ENCODE assay signal across 19 cellular contexts in genomic region chrX:30373479-30373878, GRCh38.
DNase-seq lines count a peak whose midpoint lies in the region; ATAC-seq, FAIRE-seq and TF ChIP-seq lines count a peak whose summit lies in the region.
"Had no signal": no experiment of that assay in that cellular context is flagged by ENCODE, and none has a peak within 500 bp of the region (broad histone marks: within the 10 kb centered on the region; RNA-seq: fewer than 3 reads in every experiment).

No MANE protein-coding gene starts in this region.

- H4K8ac ChIP-seq in mesenchymal stem cell (ENCODE audit: low read length): no peak overlapping the region

- H4K91ac ChIP-seq in mesenchymal stem cell (ENCODE audit: low read length): no peak overlapping the region

- H3K14ac ChIP-seq in mesenchymal stem cell (ENCODE audit: low read length in 2 of 2): no peak overlapping the region

- SMC1A ChIA-PET in GM12878 (lab: Charles Lee; ENCODE audit: uncharacterized antibody, unreplicated experiment): interaction anchor here (0.7 kb wide), 1 partner anchor 8 kb away, joined by 3 read pairs; no protein-coding TSS in a partner anchor

- H3K23ac ChIP-seq in mesenchymal stem cell (ENCODE audit: low read length in 2 of 2): no peak overlapping the region

- in situ Hi-C loops in GM12878 (cut with MboI): no loop called here

- H2BK120ac ChIP-seq in mesenchymal stem cell (ENCODE audit: low read depth, low read length): no peak overlapping the region

- no peaks in the 10 kb centered on the region for H3K79me2 ChIP-seq in GM12878 (ENCODE audit: control insufficient read depth, insufficient read depth, low read length)

- no peak for FAIRE-seq in GM12878 (lab: Jason Lieb, UNC)

- TF ChIP-seq CTCF in GM12878 (IDR thresholded peaks at IDR 0.05 in 2 of 3, conservative IDR thresholded peaks at IDR 0.05 in 1 of 3; ENCODE audit: control insufficient read depth in 2 of 3, extremely low read depth in 1 of 3, insufficient read depth in 1 of 3, low read depth in 3 of 3, low read length in 3 of 3) (no peak), lower leg skin (IDR thresholded peaks at IDR 0.05) (no peak)

- H3K27me3 ChIP-seq in GM12878 (replicated peaks in 1 of 2; ENCODE audit: control insufficient read depth in 2 of 2, insufficient read depth in 2 of 2, low read length in 1 of 2) (peaks cover 0 to 2% of the 10 kb centered on the region in 2 experiments; a peak in 2 of 4 replicates), mesenchymal stem cell (ENCODE audit: control insufficient read depth in 1 of 2, insufficient read depth in 1 of 2, low read length in 2 of 2) (peaks cover 0 to 13% of the 10 kb centered on the region in 2 experiments)

- no peak for TF ChIP-seq EP300 in GM12878 (IDR thresholded peaks at IDR 0.05; ENCODE audit: borderline replicate concordance in 1 of 2, control insufficient read depth in 1 of 2, low read depth in 2 of 2, low read length in 2 of 2)

- CTCF ChIA-PET in GM12878 (lab: Yijun Ruan, JAX): no interaction called here

- H3K4me1 ChIP-seq in GM12878 (ENCODE audit: control insufficient read depth, insufficient read depth, low read length): no peaks in the 10 kb centered on the region
- H3K4me1 ChIP-seq in mesenchymal stem cell (ENCODE audit: control insufficient read depth, insufficient read depth, low read depth, low read length): no peaks in the 10 kb centered on the region

- no peak overlapping the region for H2BK5ac ChIP-seq in mesenchymal stem cell (ENCODE audit: low read depth, low read length, poor library complexity, severe bottlenecking)

- no TSS peak for BruUV-seq in GM12878 (replicated peaks; lab: Mats Ljungman, UMichigan)

- DNase-seq in EH (ENCODE audit: low read depth) (peak; percentile 0), GM12878 (ENCODE audit: low read depth, low spot score) (no peak), mesenchymal stem cell (no peak), lower leg skin (ENCODE audit: low spot score in 2 of 2) (no peak), NCI-H345 (lab: John Stamatoyannopoulos, UW) (no peak)
- DNase-seq: AML-193; COR-L47; GOT3; IMR-90; Kasumi-1; NCI-H1105; NCI-H1694; NCI-H2107; NCI-H69; NK-92 treated with Interleukin-12 subunit alpha and Interleukin-12 subunit beta, amount 100 ng/mL, for 24 hours; RPMI8226; SW 1271 had no signal

- ATAC-seq in HG02870 (IDR thresholded peaks at IDR 0.05; ENCODE audit: unreplicated experiment) (peak; percentile 71), GM12878 (no peak; the same call in 2 of the 3 replicates), HG03135 (IDR thresholded peaks at IDR 0.05; ENCODE audit: unreplicated experiment) (no peak)

- intact Hi-C loops in GM12878 (cut with micrococcal nuclease; ENCODE audit: unreplicated experiment) (no loop called here), lower leg skin (cut with DNase I; ENCODE audit: low total_unique reads) (no loop called here)

- H3K4ac ChIP-seq in mesenchymal stem cell (ENCODE audit: low read depth in 1 of 2, low read length in 2 of 2): no peak overlapping the region

- H3K27ac ChIP-seq in GM12878 (ENCODE audit: control insufficient read depth, insufficient read depth) (no peak overlapping the region), mesenchymal stem cell (ENCODE audit: low read length, poor library complexity, severe bottlenecking) (peak overlapping the region; percentile 44)

- H3K4me2 ChIP-seq in GM12878 (ENCODE audit: control insufficient read depth, insufficient read depth): no peak overlapping the region
- H3K4me2 ChIP-seq in mesenchymal stem cell (ENCODE audit: low read length, poor library complexity, severe bottlenecking): no peak overlapping the region

- 18% methylated on average over 5 of the region's 5 CpGs for WGBS in GM12878 (ENCODE audit: insufficient coverage, insufficient replicate concordance, low lambda C conversion rate, missing lambda C conversion rate)
- WGBS in mesenchymal stem cell: 73% methylated on average over 5 of the region's 5 CpGs
- WGBS in lower leg skin, 2 donors: 54% methylated on average over 5 of the region's 5 CpGs

- no peaks in the 10 kb centered on the region for H3K79me1 ChIP-seq in mesenchymal stem cell (replicated peaks; ENCODE audit: low read length, poor library complexity, severe bottlenecking)

- no peak overlapping the region for H2BK15ac ChIP-seq in mesenchymal stem cell (ENCODE audit: low read depth, poor library complexity, severe bottlenecking)

- H2BK12ac ChIP-seq in mesenchymal stem cell (ENCODE audit: low read length in 2 of 2): no peak overlapping the region

- POLR2A ChIA-PET in GM12878 (lab: Charles Lee): no interaction called here

- no peak for TF ChIP-seq RAD21 in GM12878 (IDR thresholded peaks at IDR 0.05; ENCODE audit: insufficient read depth, low read depth, low read length)

- H3K4me3 ChIP-seq in GM12878 (no peak overlapping the region), mesenchymal stem cell (ENCODE audit: insufficient read depth in 1 of 2, low read depth in 1 of 2, low read length in 2 of 2) (peak overlapping the region in 1 of 2 experiments; percentile 30), lower leg skin (ENCODE audit: low read depth, poor library complexity, severe bottlenecking) (no peak overlapping the region)

- no peak for TF ChIP-seq POLR2A in GM12878 (IDR thresholded peaks at IDR 0.05; ENCODE audit: low read depth, low read length)
- no peak for TF ChIP-seq POLR2A in lower leg skin (IDR thresholded peaks at IDR 0.05)

- H3K9me3 ChIP-seq in GM12878 (replicated peaks; ENCODE audit: control insufficient read depth, insufficient read depth, low read length) (no peaks in the 10 kb centered on the region), mesenchymal stem cell (ENCODE audit: control insufficient read depth, low read length) (no peaks in the 10 kb centered on the region)

- H3K36me3 ChIP-seq in GM12878 (ENCODE audit: control insufficient read depth in 2 of 2, insufficient read depth in 2 of 2, low read length in 1 of 2) (no peaks in the 10 kb centered on the region), mesenchymal stem cell (ENCODE audit: control insufficient read depth in 1 of 2, insufficient read depth in 2 of 2, low read depth in 1 of 2, low read length in 2 of 2) (no peaks in the 10 kb centered on the region)

- H2AFZ ChIP-seq in GM12878 (ENCODE audit: control insufficient read depth, low read depth, low read length) (no peak overlapping the region), mesenchymal stem cell (ENCODE audit: low read depth, low read length) (no peak overlapping the region)

- no peak overlapping the region for H3K18ac ChIP-seq in mesenchymal stem cell (ENCODE audit: low read depth in 1 of 2, low read length in 2 of 2)

- H2AK5ac ChIP-seq in mesenchymal stem cell (ENCODE audit: low read length, severe bottlenecking): no peak overlapping the region

- RAD21 ChIA-PET in GM12878 (lab: Charles Lee; ENCODE audit: unreplicated experiment): no interaction called here

- no peak overlapping the region for H3K9ac ChIP-seq in GM12878 (ENCODE audit: control insufficient read depth, insufficient read depth, low read length)
- peak overlapping the region; percentile 52 for H3K9ac ChIP-seq in mesenchymal stem cell (ENCODE audit: low read length)

- no peaks in the 10 kb centered on the region for H4K20me1 ChIP-seq in GM12878 (ENCODE audit: control insufficient read depth, insufficient read depth)

TF ChIP-seq in GM12878, 131 proteins besides CTCF, POLR2A, EP300 and RAD21:
- TF ChIP-seq RUNX3 (IDR thresholded peaks at IDR 0.05; ENCODE audit: low read length) (no peak), REST (IDR thresholded peaks at IDR 0.05; ENCODE audit: low read depth, low read length) (no peak), TCF7 (IDR thresholded peaks at IDR 0.05; ENCODE audit: borderline replicate concordance) (peak; percentile 35; the same call in 1 of the 2 replicates), NFIC (IDR thresholded peaks at IDR 0.05; ENCODE audit: low read depth, low read length) (peak; percentile 48; the same call in 1 of the 2 replicates), EED (IDR thresholded peaks at IDR 0.05; ENCODE audit: low read depth) (peak; percentile 47; the same call in 1 of the 2 replicates)
